In genomic region chr10:13348216-13349017, GRCh38 we compare ENCODE assay signal across 8 cellular contexts. TPM values are rescaled to one million over a fixed set of nuclear protein-coding genes. Genes with fewer than 3 reads are reported as not detected.
DNase-seq lines count a peak whose midpoint lies in the region; ATAC-seq and TF ChIP-seq lines count a peak whose summit lies in the region.

SEPHS1 (minus strand) TSS chr10:13348293; CDS start chr10:13344950, 3,343 bp downstream.

- no peaks in the 10 kb centered on the region for H3K36me3 ChIP-seq in CD4-positive, CD25-positive, alpha-beta regulatory T cell (ENCODE audit: control insufficient read depth, insufficient read depth, low read length)
- peaks cover 18% of the 10 kb centered on the region for H3K36me3 ChIP-seq in OCI-LY3 (replicated peaks; ENCODE audit: low read depth, low read length)

- TF ChIP-seq CTCF in OCI-LY3 (IDR thresholded peaks at IDR 0.05; ENCODE audit: low read depth, low read length), result no peak
- TF ChIP-seq CTCF in epithelial cell of proximal tubule (conservative IDR thresholded peaks at IDR 0.05; ENCODE audit: low read depth, low read length), result no peak

- H2AFZ ChIP-seq in OCI-LY3 (ENCODE audit: low read depth, low read length), result no peak within 1 kb of the TSS

- H3K4me1 Mint-ChIP-seq in CD4-positive, CD25-positive, alpha-beta regulatory T cell, result peaks cover 10 to 69% (median 51%) of the 10 kb centered on the region in 4 donors

- H3K9ac ChIP-seq in OCI-LY3 (ENCODE audit: low read length), result peak within 1 kb of the TSS; percentile 97

- peak within 1 kb of the TSS; percentile 97 for H3K4me2 ChIP-seq in OCI-LY3 (ENCODE audit: low read length)

- H3K9me3 ChIP-seq in CD4-positive, CD25-positive, alpha-beta regulatory T cell (ENCODE audit: control insufficient read depth in 2 of 2, low read length in 2 of 2), result no peaks in the 10 kb centered on the region
- H3K9me3 ChIP-seq in OCI-LY3 (ENCODE audit: insufficient read depth, low read length), result no peaks in the 10 kb centered on the region

- ATAC-seq in CD4-positive, CD25-positive, alpha-beta regulatory T cell (ENCODE audit: low read depth in 2 of 2), result peak; percentile 74 to 76
- ATAC-seq in HG03460 (IDR thresholded peaks at IDR 0.05; ENCODE audit: unreplicated experiment), result peak; percentile 41

- H3K27ac Mint-ChIP-seq in CD4-positive, CD25-positive, alpha-beta regulatory T cell, result peak within 1 kb of the TSS; percentile 97 to 98 (median 97)

- peak within 1 kb of the TSS; percentile 95 to 97 (median 96) for H3K4me3 Mint-ChIP-seq in CD4-positive, CD25-positive, alpha-beta regulatory T cell

- no peaks in the 10 kb centered on the region for H4K20me1 ChIP-seq in OCI-LY3 (ENCODE audit: insufficient read depth, low read length)

- peaks cover 25% of the 10 kb centered on the region for H3K27me3 Mint-ChIP-seq in CD4-positive, CD25-positive, alpha-beta regulatory T cell

- H3K9me3 Mint-ChIP-seq in CD4-positive, CD25-positive, alpha-beta regulatory T cell, result peaks cover 0 to 3% (median 0%) of the 10 kb centered on the region in 7 donors

- peak within 1 kb of the TSS; percentile 98 for H3K4me3 ChIP-seq in CD4-positive, CD25-positive, alpha-beta regulatory T cell (ENCODE audit: low read depth, low read length)
- H3K4me3 ChIP-seq in OCI-LY3 (ENCODE audit: low read length) (peak within 1 kb of the TSS; percentile 89), epithelial cell of proximal tubule (ENCODE audit: low read depth, low read length) (peak within 1 kb of the TSS; percentile 85)

- peaks cover 7% of the 10 kb centered on the region for H3K36me3 Mint-ChIP-seq in CD4-positive, CD25-positive, alpha-beta regulatory T cell

- H3K27ac ChIP-seq in CD4-positive, CD25-positive, alpha-beta regulatory T cell (ENCODE audit: insufficient read depth, low read length, poor library complexity, severe bottlenecking), result peak within 1 kb of the TSS; percentile 74
- peak within 1 kb of the TSS; percentile 91 for H3K27ac ChIP-seq in OCI-LY3 (ENCODE audit: low read length)

- peak; percentile 80 to 92 (median 80) for DNase-seq in CD4-positive, CD25-positive, alpha-beta regulatory T cell
- DNase-seq in GM19240 (ENCODE audit: insufficient read length, low spot score) (peak; percentile 85), activated T-cell treated with anti-CD3 and anti-CD28 coated beads for 4 hours (peak; percentile 57), epithelial cell of proximal tubule (ENCODE audit: low read depth) (no peak), mucosa of gallbladder (ENCODE audit: low spot score) (peak; percentile 66)
- peak; percentile 85 for DNase-seq in stimulated activated CD8-positive, alpha-beta memory T cell treated with anti-CD3 and anti-CD28 coated beads, Interleukin-4, amount 100 ng/mL, for 48 hours

- no peaks in the 10 kb centered on the region for H3K27me3 ChIP-seq in CD4-positive, CD25-positive, alpha-beta regulatory T cell (ENCODE audit: control insufficient read depth, insufficient read depth, low read length)
- no peaks in the 10 kb centered on the region for H3K27me3 ChIP-seq in OCI-LY3 (ENCODE audit: low read depth, low read length)

- peaks cover 63% of the 10 kb centered on the region for H3K4me1 ChIP-seq in CD4-positive, CD25-positive, alpha-beta regulatory T cell (ENCODE audit: control insufficient read depth, insufficient read depth, low read length, poor library complexity, severe bottlenecking)
- H3K4me1 ChIP-seq in OCI-LY3 (ENCODE audit: low read length), result peaks cover 50% of the 10 kb centered on the region

- peaks cover 58% of the 10 kb centered on the region for H3K79me2 ChIP-seq in OCI-LY3 (ENCODE audit: low read length)

RNA-seq across cellular contexts. Expression of gene SEPHS1, which starts in this region (rescaled TPM):
- 26.6 TPM for total RNA-seq in CD4-positive, CD25-positive, alpha-beta regulatory T cell
- 10 to 100 TPM; 14.6 to 22.2 (median 17.6) TPM for polyA plus RNA-seq in CD4-positive, CD25-positive, alpha-beta regulatory T cell
- 38.2 and 83.9 TPM in 2 replicates for total RNA-seq in epithelial cell of proximal tubule
- 35.9 TPM for total RNA-seq in mucosa of gallbladder
